In genomic region chr17:82802141-82802540, GRCh38 we compare ENCODE assay signal across 20 cellular contexts. TPM values are rescaled to one million over a fixed set of nuclear protein-coding genes. Genes with fewer than 3 reads are reported as not detected.
DNase-seq lines count a peak whose midpoint lies in the region; ATAC-seq, FAIRE-seq and TF ChIP-seq lines count a peak whose summit lies in the region.
"Had no signal": no experiment of that assay in that cellular context is flagged by ENCODE, and none has a peak within 500 bp of the region (broad histone marks: within the 10 kb centered on the region; RNA-seq: fewer than 3 reads in every experiment).

No MANE protein-coding gene starts in this region.

- H3K4me3 ChIP-seq in DND-41 (ENCODE audit: low read depth in 1 of 2, low read length in 2 of 2) (no peak overlapping the region), K562 (no peak overlapping the region), mesenchymal stem cell (ENCODE audit: insufficient read depth in 1 of 2, low read depth in 1 of 2, low read length in 2 of 2) (peak overlapping the region in 1 of 2 experiments; percentile 65)
- H3K4me3 ChIP-seq: SJCRH30, stomach had no signal

- H3K4me3 Mint-ChIP-seq in natural killer cell treated with Interleukin-12 subunit alpha and Interleukin-12 subunit beta and Interleukin-15 and Interleukin-18, amount 100 ng/mL, for 72 hours, result no peak overlapping the region
- H3K4me3 Mint-ChIP-seq: activated T-helper 17 cell treated with anti-CD3 and anti-CD28 coated beads, Interleukin-2, amount 50 U/mL, for 72 hours had no signal

- H2BK120ac ChIP-seq in mesenchymal stem cell (ENCODE audit: low read depth, low read length), result no peak overlapping the region

- H3K4me2 ChIP-seq in DND-41 (ENCODE audit: insufficient read depth, low read length), result no peak overlapping the region
- no peak overlapping the region for H3K4me2 ChIP-seq in K562 (ENCODE audit: insufficient read depth, low read length)
- no peak overlapping the region for H3K4me2 ChIP-seq in mesenchymal stem cell (ENCODE audit: low read length, poor library complexity, severe bottlenecking)

- 84% methylated on average over 8 of the region's 12 CpGs for WGBS in K562 (ENCODE audit: insufficient coverage, low coverage, missing lambda C conversion rate)
- 76% methylated on average over 12 of the region's 12 CpGs for WGBS in mesenchymal stem cell

- H3K9me1 ChIP-seq in K562 (ENCODE audit: control insufficient read depth, insufficient read depth, low read length), result no peaks in the 10 kb centered on the region

- DNase-seq in DND-41, result no peak
- no peak for DNase-seq in K562 (ENCODE audit: extremely low read depth in 1 of 4, low spot score in 3 of 4)
- DNase-seq in mesenchymal stem cell, result peak; percentile 70
- no peak for DNase-seq in sciatic nerve (ENCODE audit: low spot score)
- DNase-seq in GM03348 (ENCODE audit: low spot score), result no peak
- DNase-seq in RWPE1 (ENCODE audit: low spot score), result no peak
- no peak for DNase-seq in natural killer cell treated with Interleukin-12 subunit alpha and Interleukin-12 subunit beta and Interleukin-15 and Interleukin-18, amount 100 ng/mL, for 72 hours (ENCODE audit: low spot score)
- DNase-seq: activated CD4-positive, alpha-beta T cell treated with anti-CD3 and anti-CD28 coated beads for 1 hour; KBM-7; left ventricle myocardium superior; NCI-H1092 treated with DMSO at 0.1 percent for 48 hours; NCI-H526; SJCRH30; stimulated activated CD4-positive, alpha-beta T cell treated with anti-CD3 and anti-CD28 coated beads, Interleukin-2, amount 100 ng/mL, for 24 hours; stomach; T-helper 9 cell had no signal

- peaks cover 12% of the 10 kb centered on the region for H3K79me1 ChIP-seq in mesenchymal stem cell (replicated peaks; ENCODE audit: low read length, poor library complexity, severe bottlenecking)

- peak overlapping the region; percentile 3; the same call in 1 of the 2 replicates for H3K27ac ChIP-seq in DND-41 (ENCODE audit: low read length)
- H3K27ac ChIP-seq in KOPT-K1 (ENCODE audit: low read depth, low read length, poor library complexity, severe bottlenecking), result peak overlapping the region; percentile 10
- no peak overlapping the region for H3K27ac ChIP-seq in K562 (ENCODE audit: extremely low read depth, low read depth, low read length)
- H3K27ac ChIP-seq in mesenchymal stem cell (ENCODE audit: low read length, poor library complexity, severe bottlenecking), result no peak overlapping the region
- no peak overlapping the region for H3K27ac ChIP-seq in RWPE1
- H3K27ac ChIP-seq: parathyroid adenoma, SJCRH30 had no signal

- H3K79me2 ChIP-seq in DND-41 (ENCODE audit: insufficient read depth, low read length) (peaks cover 50% of the 10 kb centered on the region), K562 (ENCODE audit: control insufficient read depth, insufficient read depth, low read length) (peaks cover 6% of the 10 kb centered on the region; the same call in 1 of the 3 replicates)

- CTCF ChIA-PET in K562 (lab: Yijun Ruan, JAX; ENCODE audit: low intra/inter-chr PET ratio), result no interaction called here
- CTCF ChIA-PET in RWPE1 (lab: Yijun Ruan, JAX), result no interaction called here

- TF ChIP-seq POLR2A in K562 (conservative IDR thresholded peaks at IDR 0.05), result no peak

- H3K27me3 Mint-ChIP-seq in natural killer cell treated with Interleukin-12 subunit alpha and Interleukin-12 subunit beta and Interleukin-15 and Interleukin-18, amount 100 ng/mL, for 72 hours, result no peaks in the 10 kb centered on the region
- H3K27me3 Mint-ChIP-seq: activated T-helper 17 cell treated with anti-CD3 and anti-CD28 coated beads, Interleukin-2, amount 50 U/mL, for 72 hours had no signal

- H3K36me3 Mint-ChIP-seq in natural killer cell treated with Interleukin-12 subunit alpha and Interleukin-12 subunit beta and Interleukin-15 and Interleukin-18, amount 100 ng/mL, for 72 hours, result peaks cover 6% of the 10 kb centered on the region

- intact Hi-C loops in K562 (cut with micrococcal nuclease) (no loop called here), sciatic nerve (cut with DNase I) (no loop called here)

- TF ChIP-seq CTCF in DND-41 (IDR thresholded peaks at IDR 0.05; ENCODE audit: borderline replicate concordance, extremely low read depth, low read length, poor library complexity, severe bottlenecking), result no peak
- no peak for TF ChIP-seq CTCF in K562 (IDR thresholded peaks at IDR 0.05 in 2 of 3, conservative IDR thresholded peaks at IDR 0.05 in 1 of 3; ENCODE audit: insufficient read depth in 2 of 3, low read depth in 1 of 3, low read length in 3 of 3)
- TF ChIP-seq CTCF in RWPE1 (conservative IDR thresholded peaks at IDR 0.05; ENCODE audit: low read depth), result no peak

- H4K20me1 ChIP-seq in DND-41 (ENCODE audit: insufficient read depth, low read length) (peaks cover 37% of the 10 kb centered on the region), K562 (replicated peaks; ENCODE audit: control insufficient read depth, insufficient read depth, low read length) (no peaks in the 10 kb centered on the region)

- BruUV-seq in K562 (replicated peaks; lab: Mats Ljungman, UMichigan), result no TSS peak

- H3K4me1 ChIP-seq in DND-41 (ENCODE audit: insufficient read depth, low read length) (no peaks in the 10 kb centered on the region), K562 (replicated peaks in 1 of 2; ENCODE audit: control insufficient read depth in 2 of 2, insufficient read depth in 2 of 2, low read length in 2 of 2) (peaks cover 0 to 12% of the 10 kb centered on the region in 2 experiments; a peak in 1 of 5 replicates), mesenchymal stem cell (ENCODE audit: control insufficient read depth, insufficient read depth, low read depth, low read length) (peaks cover 7% of the 10 kb centered on the region)

- no peak for TF ChIP-seq EP300 in K562 (IDR thresholded peaks at IDR 0.05; ENCODE audit: low read length)

- POLR2A ChIA-PET in K562 (lab: Yijun Ruan, JAX), result no interaction called here
- POLR2A ChIA-PET in RWPE1 (lab: Yijun Ruan, JAX; ENCODE audit: low non-redundant PET), result no interaction called here

- no peak overlapping the region for H3K27ac Mint-ChIP-seq in natural killer cell treated with Interleukin-12 subunit alpha and Interleukin-12 subunit beta and Interleukin-15 and Interleukin-18, amount 100 ng/mL, for 72 hours
- H3K27ac Mint-ChIP-seq: activated T-helper 17 cell treated with anti-CD3 and anti-CD28 coated beads, Interleukin-2, amount 50 U/mL, for 72 hours had no signal

- H2AK5ac ChIP-seq in mesenchymal stem cell (ENCODE audit: low read length, severe bottlenecking), result no peak overlapping the region

- H3K36me3 ChIP-seq in DND-41 (ENCODE audit: insufficient read depth, low read length), result peaks cover 66% of the 10 kb centered on the region
- peaks cover 68% of the 10 kb centered on the region for H3K36me3 ChIP-seq in KOPT-K1 (ENCODE audit: insufficient read depth, low read length)
- peaks cover 45% of the 10 kb centered on the region; the same call in 2 of the 3 replicates for H3K36me3 ChIP-seq in K562 (ENCODE audit: control insufficient read depth, insufficient read depth, low read length)
- H3K36me3 ChIP-seq in mesenchymal stem cell (ENCODE audit: control insufficient read depth in 1 of 2, insufficient read depth in 2 of 2, low read depth in 1 of 2, low read length in 2 of 2), result peaks cover 22 to 48% of the 10 kb centered on the region in 2 experiments

- no peak for TF ChIP-seq RAD21 in K562 (CRISPR knock-in tag; conservative IDR thresholded peaks at IDR 0.05 in 1 of 2, IDR thresholded peaks at IDR 0.05 in 1 of 2)

- no peak overlapping the region for H4K91ac ChIP-seq in mesenchymal stem cell (ENCODE audit: low read length)

- no peak overlapping the region for H3K4ac ChIP-seq in mesenchymal stem cell (ENCODE audit: low read depth in 1 of 2, low read length in 2 of 2)

- ATAC-seq in DND-41 (ENCODE audit: insufficient read depth, low read depth) (no peak), K562 (no peak), sciatic nerve (no peak)
- ATAC-seq in natural killer cell treated with Interleukin-12 subunit alpha and Interleukin-12 subunit beta and Interleukin-15 and Interleukin-18, amount 100 ng/mL, for 72 hours, result no peak
- ATAC-seq: activated T-helper 17 cell treated with anti-CD3 and anti-CD28 coated beads, Interleukin-2, amount 50 U/mL, for 72 hours; left ventricle myocardium superior had no signal

- peaks cover 4% of the 10 kb centered on the region for H3K9me3 Mint-ChIP-seq in natural killer cell treated with Interleukin-12 subunit alpha and Interleukin-12 subunit beta and Interleukin-15 and Interleukin-18, amount 100 ng/mL, for 72 hours
- H3K9me3 Mint-ChIP-seq: activated T-helper 17 cell treated with anti-CD3 and anti-CD28 coated beads, Interleukin-2, amount 50 U/mL, for 72 hours had no signal

- H3K18ac ChIP-seq in mesenchymal stem cell (ENCODE audit: low read depth in 1 of 2, low read length in 2 of 2), result no peak overlapping the region

- H3K27me3 ChIP-seq in DND-41 (ENCODE audit: insufficient read depth, low read length, poor library complexity) (no peaks in the 10 kb centered on the region), K562 (ENCODE audit: control insufficient read depth in 2 of 2, insufficient read depth in 2 of 2, low read length in 2 of 2) (no peaks in the 10 kb centered on the region), mesenchymal stem cell (ENCODE audit: control insufficient read depth in 1 of 2, insufficient read depth in 1 of 2, low read length in 2 of 2) (no peaks in the 10 kb centered on the region)
- H3K27me3 ChIP-seq: SJCRH30, stomach had no signal

- H3K23ac ChIP-seq in mesenchymal stem cell (ENCODE audit: low read length in 2 of 2), result no peak overlapping the region

- FAIRE-seq in K562 (lab: Jason Lieb, UNC), result no peak
- FAIRE-seq: endometrium had no signal

- no peak overlapping the region for H4K8ac ChIP-seq in mesenchymal stem cell (ENCODE audit: low read length)

- H2BK5ac ChIP-seq in mesenchymal stem cell (ENCODE audit: low read depth, low read length, poor library complexity, severe bottlenecking), result no peak overlapping the region

- H3K14ac ChIP-seq in mesenchymal stem cell (ENCODE audit: low read length in 2 of 2), result no peak overlapping the region

- peaks cover 10 to 11% of the 10 kb centered on the region in 2 donors for H3K4me1 Mint-ChIP-seq in natural killer cell treated with Interleukin-12 subunit alpha and Interleukin-12 subunit beta and Interleukin-15 and Interleukin-18, amount 100 ng/mL, for 72 hours (ENCODE audit: low read depth in 2 of 2)

- H3K9ac ChIP-seq in DND-41 (ENCODE audit: low read depth, low read length), result no peak overlapping the region
- no peak overlapping the region for H3K9ac ChIP-seq in K562 (ENCODE audit: insufficient read depth in 1 of 2, low read depth in 2 of 2, low read length in 2 of 2)
- peak overlapping the region; percentile 75 for H3K9ac ChIP-seq in mesenchymal stem cell (ENCODE audit: low read length)
- H3K9ac ChIP-seq: parathyroid adenoma had no signal

- no peak overlapping the region for H2AFZ ChIP-seq in DND-41 (ENCODE audit: low read depth, low read length)
- H2AFZ ChIP-seq in K562 (ENCODE audit: low read depth, low read length), result no peak overlapping the region
- no peak overlapping the region for H2AFZ ChIP-seq in mesenchymal stem cell (ENCODE audit: low read depth, low read length)
- H2AFZ ChIP-seq: parathyroid adenoma had no signal

- in situ Hi-C loops in K562 (cut with MboI), result no loop called here

- H3K9me3 ChIP-seq in DND-41 (ENCODE audit: insufficient read depth, low read length, severe bottlenecking) (peaks cover 4% of the 10 kb centered on the region), KOPT-K1 (ENCODE audit: insufficient read depth, low read length, poor library complexity, severe bottlenecking) (peaks cover 9% of the 10 kb centered on the region), K562 (replicated peaks; ENCODE audit: control insufficient read depth, insufficient read depth, low read depth, low read length) (no peaks in the 10 kb centered on the region), mesenchymal stem cell (ENCODE audit: control insufficient read depth, low read length) (no peaks in the 10 kb centered on the region)
- H3K9me3 ChIP-seq: SJCRH30, stomach had no signal

- H2BK12ac ChIP-seq in mesenchymal stem cell (ENCODE audit: low read length in 2 of 2), result no peak overlapping the region

- H2BK15ac ChIP-seq in mesenchymal stem cell (ENCODE audit: low read depth, poor library complexity, severe bottlenecking), result no peak overlapping the region

RNA-seq across cellular contexts. Expression of gene ZNF750, which starts 37.7 kb away (rescaled TPM):
- not detected in 2 replicates for total RNA-seq in K562 (2011; cell fraction: chromatin; rRNA removed; ENCODE audit: low replicate concordance)
- total RNA-seq in K562 (2011; cell fraction: nucleolus; rRNA removed), result not detected in 2 replicates
- not detected in 2 replicates for total RNA-seq in K562 (2011; cell fraction: nucleoplasm; rRNA removed)
- not detected in 2 replicates for total RNA-seq in K562 (2014; rRNA removed)
- total RNA-seq in K562 (2014; rRNA removed; fragmentation: Illumina TruSeq; extraction: Trizol), result not detected in 2 replicates
- not detected in 2 replicates for total RNA-seq in K562 (2015; rRNA removed; fragmentation: Illumina TruSeq; extraction: Trizol)
- total RNA-seq in K562 (2021), result not detected in 2 replicates
- not detected in 2 replicates for polyA plus RNA-seq in K562 (2011; rRNA removed)
- not detected in 2 replicates for polyA plus RNA-seq in K562 (2011; cell fraction: cytosol; rRNA removed)
- polyA plus RNA-seq in K562 (2011; cell fraction: nucleus; rRNA removed), result not detected in 2 replicates
- 0.07 TPM in 2 replicates for polyA plus RNA-seq in K562 (2012)
- not detected in 2 replicates for polyA plus RNA-seq in K562 (2014; fragmentation: Illumina TruSeq; extraction: Trizol)
- not detected for polyA plus RNA-seq in K562 (2014; fragmentation: Nextera tagmentation; extraction: Ambion mirVana)
- polyA plus RNA-seq in K562 (2014; rRNA removed), result not detected in 2 replicates
- polyA minus RNA-seq in K562 (2011; rRNA and poly(A)+ RNA removed), result not detected in 2 replicates
- polyA minus RNA-seq in K562 (2011; cell fraction: cytosol; rRNA and poly(A)+ RNA removed), result not detected in 2 replicates
- polyA minus RNA-seq in K562 (2011; cell fraction: nucleus; rRNA and poly(A)+ RNA removed), result not detected in 2 replicates
- not detected for polyA plus RNA-seq in mesenchymal stem cell (2013, experiment 1 of 2)
- polyA plus RNA-seq in mesenchymal stem cell (2013, experiment 2 of 2), result not detected
- not detected for total RNA-seq in sciatic nerve
- total RNA-seq in natural killer cell treated with Interleukin-12 subunit alpha and Interleukin-12 subunit beta and Interleukin-15 and Interleukin-18, amount 100 ng/mL, for 72 hours, result not detected
- total RNA-seq: activated T-helper 17 cell treated with anti-CD3 and anti-CD28 coated beads, Interleukin-2, amount 50 U/mL, for 72 hours; SJCRH30; stomach had no signal

RNA-seq across cellular contexts. Expression of gene TBCD, which starts 50.3 kb away (rescaled TPM):
- total RNA-seq in K562 (2011; cell fraction: chromatin; rRNA removed; ENCODE audit: low replicate concordance), result 239 and 410 TPM in 2 replicates
- 169 and 192 TPM in 2 replicates for total RNA-seq in K562 (2011; cell fraction: nucleolus; rRNA removed)
- 154 and 170 TPM in 2 replicates for total RNA-seq in K562 (2011; cell fraction: nucleoplasm; rRNA removed)
- total RNA-seq in K562 (2014; rRNA removed) (29.8 and 47.3 TPM in 2 replicates), K562 (2014; rRNA removed; fragmentation: Illumina TruSeq; extraction: Trizol) (18.7 and 23.6 TPM in 2 replicates), K562 (2015; rRNA removed; fragmentation: Illumina TruSeq; extraction: Trizol) (26.0 and 27.1 TPM in 2 replicates), K562 (2021) (98.3 and 98.5 TPM in 2 replicates), sciatic nerve (122 TPM)
- polyA plus RNA-seq in K562 (2011; rRNA removed) (28.0 and 45.4 TPM in 2 replicates), K562 (2014; fragmentation: Illumina TruSeq; extraction: Trizol) (36.5 and 40.9 TPM in 2 replicates), K562 (2014; fragmentation: Nextera tagmentation; extraction: Ambion mirVana) (10 to 100 TPM in 1 of 2 experiments, 1 to 10 TPM in 1; 8.9 to 20.2 TPM), K562 (2014; rRNA removed) (42.3 and 50.3 TPM in 2 replicates)
- 46.1 and 77.8 TPM in 2 replicates for polyA plus RNA-seq in K562 (2011; cell fraction: cytosol; rRNA removed)
- 191 and 272 TPM in 2 replicates for polyA plus RNA-seq in K562 (2011; cell fraction: nucleus; rRNA removed)
- 79.2 and 88.0 TPM in 2 replicates for polyA plus RNA-seq in K562 (2012)
- 41.7 and 49.7 TPM in 2 replicates for polyA minus RNA-seq in K562 (2011; rRNA and poly(A)+ RNA removed)
- 67.8 and 69.4 TPM in 2 replicates for polyA minus RNA-seq in K562 (2011; cell fraction: cytosol; rRNA and poly(A)+ RNA removed)
- polyA minus RNA-seq in K562 (2011; cell fraction: nucleus; rRNA and poly(A)+ RNA removed), result 54.7 and 67.0 TPM in 2 replicates
- polyA plus RNA-seq in mesenchymal stem cell (2013, experiment 1 of 2), result 21.3 TPM
- 19.9 TPM for polyA plus RNA-seq in mesenchymal stem cell (2013, experiment 2 of 2)
- total RNA-seq in natural killer cell treated with Interleukin-12 subunit alpha and Interleukin-12 subunit beta and Interleukin-15 and Interleukin-18, amount 100 ng/mL, for 72 hours, result 100 to 1,000 TPM in 1 of 2 donors, 10 to 100 TPM in 1; 66.5 to 166 TPM

Comparison
In these comparisons a context has a peak if more than half of its experiments do, and no peak if none do; other contexts are left out.
1. H3K27ac ChIP-seq: peak in DND-41 (single experiment) and KOPT-K1 (single experiment); none in K562 (single experiment), mesenchymal stem cell (single experiment) and RWPE1 (single experiment).